Comparison of ENCODE assay signal across 16 cellular contexts in the genomic region with DNA sequence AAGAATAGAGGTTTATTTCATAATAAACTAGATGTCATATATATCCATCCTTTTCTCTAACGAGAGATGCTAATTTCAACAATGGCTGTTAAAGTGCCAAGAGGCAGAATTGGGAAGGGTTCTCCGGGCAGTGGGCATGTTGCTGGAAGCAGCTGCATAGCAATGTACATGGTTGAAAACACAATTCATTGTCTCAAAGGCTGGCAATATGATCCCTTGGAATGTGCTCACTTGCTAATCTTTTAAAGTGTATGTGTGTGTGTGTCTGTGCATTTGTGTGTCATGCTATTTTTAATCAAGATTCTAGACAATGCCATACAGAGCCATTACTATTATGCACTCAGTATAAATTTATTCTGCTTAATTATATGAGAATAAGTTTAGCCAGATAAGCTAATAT.
DNase-seq lines count a peak whose midpoint lies in the region.
"Had no signal": no experiment of that assay in that cellular context is flagged by ENCODE, and none has a peak within 500 bp of the region (broad histone marks: within the 10 kb centered on the region; RNA-seq: fewer than 3 reads in every experiment).

No MANE protein-coding gene starts in this region.

- WGBS in neuronal stem cell (ENCODE audit: extremely low coverage in 2 of 2, insufficient read length in 2 of 2, insufficient replicate concordance in 1 of 2), 2 donors = no CpG with 5 or more reads among the region's 2 CpGs

- peaks cover 0 to 2% of the 10 kb centered on the region in 2 donors for H3K4me1 ChIP-seq in neuronal stem cell (ENCODE audit: control insufficient read depth in 2 of 2, insufficient read depth in 1 of 2, low read depth in 1 of 2, low read length in 2 of 2)
- H3K4me1 ChIP-seq: BLaER1 had no signal

- H3K4me3 ChIP-seq in neuronal stem cell (ENCODE audit: low read length in 2 of 2) = no peak overlapping the region
- H3K4me3 ChIP-seq: BLaER1, GM23338 had no signal

- H2BK5ac ChIP-seq in neuronal stem cell (ENCODE audit: low read length) = no peak overlapping the region

- no peak overlapping the region for H2AK5ac ChIP-seq in neuronal stem cell (ENCODE audit: low read depth, low read length)

- no peak overlapping the region for H4K91ac ChIP-seq in neuronal stem cell (ENCODE audit: low read depth, low read length, poor library complexity)

- no peak overlapping the region for H3K14ac ChIP-seq in neuronal stem cell (ENCODE audit: low read length)

- H3K23ac ChIP-seq in neuronal stem cell (ENCODE audit: low read depth, low read length, poor library complexity) = no peak overlapping the region

- H2BK12ac ChIP-seq in neuronal stem cell (ENCODE audit: low read length) = no peak overlapping the region

- no peak overlapping the region for H3K4ac ChIP-seq in neuronal stem cell (ENCODE audit: low read length)

- H2BK15ac ChIP-seq in neuronal stem cell (ENCODE audit: low read length) = no peak overlapping the region

- no peaks in the 10 kb centered on the region for H3K79me1 ChIP-seq in neuronal stem cell (ENCODE audit: low read depth, low read length)

- H3K36me3 ChIP-seq in neuronal stem cell (replicated peaks in 1 of 2; ENCODE audit: control insufficient read depth in 2 of 2, insufficient read depth in 2 of 2, low read length in 2 of 2) = no peaks in the 10 kb centered on the region
- H3K36me3 ChIP-seq: BLaER1 had no signal

- H3K27ac ChIP-seq in neuronal stem cell (replicated peaks; ENCODE audit: low read length) = no peak overlapping the region
- H3K27ac ChIP-seq: BLaER1, HL-60 had no signal

- no peak overlapping the region for H2BK120ac ChIP-seq in neuronal stem cell (ENCODE audit: low read depth, low read length)

- H2AFZ ChIP-seq in neuronal stem cell (ENCODE audit: low read length) = peak overlapping the region; percentile 4
- H2AFZ ChIP-seq: GM23338 had no signal

- no peak overlapping the region for H3K9ac ChIP-seq in neuronal stem cell (ENCODE audit: low read depth, low read length, poor library complexity)
- H3K9ac ChIP-seq: BLaER1 had no signal

- no peaks in the 10 kb centered on the region for H3K27me3 ChIP-seq in neuronal stem cell (ENCODE audit: control insufficient read depth in 3 of 3, insufficient read depth in 3 of 3, low read depth in 1 of 3, low read length in 3 of 3)
- H3K27me3 ChIP-seq: BLaER1 had no signal

- DNase-seq in LHCN-M2 (ENCODE audit: low read depth) = peak; percentile 13
- DNase-seq in astrocyte of the hippocampus (ENCODE audit: low read depth, low spot score) = peak; percentile 12
- no peak for DNase-seq in neuronal stem cell (ENCODE audit: low spot score)
- DNase-seq in GOT3 (lab: John Stamatoyannopoulos, UW) = no peak
- DNase-seq in activated T-cell treated with anti-CD3 and anti-CD28 coated beads, Interleukin-2, amount 50 U/mL, for 1 hour = no peak
- DNase-seq in activated CD4-positive, alpha-beta T cell treated with anti-CD3 and anti-CD28 coated beads, Interleukin-2, amount 50 U/mL, for 1 hour = no peak
- DNase-seq: ACHN; CD4-positive, alpha-beta memory T cell; DMS153; DMS79; GDM1; H7; HFFc6 had no signal

- no peak overlapping the region for H3K18ac ChIP-seq in neuronal stem cell (ENCODE audit: low read length)

- no peak overlapping the region for H4K8ac ChIP-seq in neuronal stem cell (ENCODE audit: low read depth, low read length)

- H3K4me2 ChIP-seq in neuronal stem cell (ENCODE audit: insufficient read depth, low read length, poor library complexity, severe bottlenecking) = no peak overlapping the region
- H3K4me2 ChIP-seq: BLaER1, GM23338 had no signal

- no peaks in the 10 kb centered on the region for H3K9me3 ChIP-seq in neuronal stem cell (replicated peaks in 1 of 2; ENCODE audit: control insufficient read depth in 2 of 2, insufficient read depth in 1 of 2, low read depth in 1 of 2, low read length in 2 of 2)

Comparison
In these comparisons a context has a peak if more than half of its experiments do, and no peak if none do; other contexts are left out.
1. DNase-seq: peak in LHCN-M2 (single experiment) and astrocyte of the hippocampus (single experiment); none in neuronal stem cell (single experiment), GOT3 (single experiment), activated T-cell treated with anti-CD3 and anti-CD28 coated beads, Interleukin-2, amount 50 U/mL, for 1 hour (single experiment) and activated CD4-positive, alpha-beta T cell treated with anti-CD3 and anti-CD28 coated beads, Interleukin-2, amount 50 U/mL, for 1 hour (single experiment).